Comparison of ENCODE assay signal across 19 cellular contexts in genomic region chr4:117545042-117545441, GRCh38.
DNase-seq lines count a peak whose midpoint lies in the region; ATAC-seq, FAIRE-seq and TF ChIP-seq lines count a peak whose summit lies in the region.
"Had no signal": no experiment of that assay in that cellular context is flagged by ENCODE, and none has a peak within 500 bp of the region (broad histone marks: within the 10 kb centered on the region; RNA-seq: fewer than 3 reads in every experiment).

No MANE protein-coding gene starts in this region.

- no peaks in the 10 kb centered on the region for H3K27me3 ChIP-seq in adipocyte (replicated peaks; ENCODE audit: control insufficient read depth, insufficient read depth, low read length)
- H3K27me3 ChIP-seq: BLaER1 had no signal

- DNase-seq in NCI-H226 (peak; percentile 52), adipocyte (ENCODE audit: low read depth) (peak; percentile 2), astrocyte of the cerebellum (ENCODE audit: low read depth) (peak; percentile 8), omental fat pad (ENCODE audit: low spot score) (no peak), mucosa of gallbladder (ENCODE audit: low spot score) (no peak), hypothalamus (lab: John Stamatoyannopoulos, UW) (no peak), GM12892 (ENCODE audit: insufficient read length) (no peak)
- DNase-seq: Caco-2; CD4-positive, CD25-positive, alpha-beta regulatory T cell; CD8-positive, alpha-beta T cell; DMS153; DND-41; GOT3; HFFc6 had no signal

- in situ Hi-C loops in astrocyte of the cerebellum (cut with HindIII; ENCODE audit: low sequenced_read_pairs), result no loop called here

- TF ChIP-seq CTCF in astrocyte of the cerebellum (IDR thresholded peaks at IDR 0.05; ENCODE audit: low read depth, low read length, missing control alignments) (no peak), omental fat pad (IDR thresholded peaks at IDR 0.05) (no peak)

- H3K4me1 ChIP-seq in adipocyte (ENCODE audit: control insufficient read depth, insufficient read depth, low read length), result no peaks in the 10 kb centered on the region
- H3K4me1 ChIP-seq: BLaER1, Caco-2, HAP-1 had no signal

- H3K4me3 ChIP-seq in adipocyte (ENCODE audit: low read length) (no peak overlapping the region), astrocyte of the cerebellum (ENCODE audit: low read depth, low read length) (no peak overlapping the region)
- H3K4me3 ChIP-seq: BLaER1, HAP-1 had no signal

- no peak for FAIRE-seq in GM12892 (lab: Jason Lieb, UNC)
- FAIRE-seq: G401.6, H54 had no signal

- H3K36me3 ChIP-seq in adipocyte (ENCODE audit: control insufficient read depth, insufficient read depth, low read length, severe bottlenecking), result no peaks in the 10 kb centered on the region
- H3K36me3 ChIP-seq: BLaER1, HAP-1 had no signal

- no peaks in the 10 kb centered on the region for H3K9me3 ChIP-seq in adipocyte (ENCODE audit: control insufficient read depth, low read length)
- H3K9me3 ChIP-seq: BLaER1, Caco-2, HAP-1 had no signal

- H3K9ac ChIP-seq in adipocyte (ENCODE audit: low read length), result no peak overlapping the region
- H3K9ac ChIP-seq: BLaER1 had no signal

- no peak for TF ChIP-seq POLR2A in GM12892 (IDR thresholded peaks at IDR 0.05; ENCODE audit: low read depth, low read length)

- ATAC-seq in omental fat pad (ENCODE audit: low FRiP score), result peak; percentile 68
- ATAC-seq in GM19328 (IDR thresholded peaks at IDR 0.05; ENCODE audit: unreplicated experiment), result no peak
- ATAC-seq: CD8-positive, alpha-beta T cell had no signal

Comparison
In these comparisons a context has a peak if more than half of its experiments do, and no peak if none do; other contexts are left out.
1. DNase-seq: peak in NCI-H226 (single experiment), adipocyte (single experiment) and astrocyte of the cerebellum (single experiment); none in omental fat pad (single experiment), mucosa of gallbladder (single experiment), hypothalamus (0 of 51) and GM12892 (single experiment).